In the genomic region with DNA sequence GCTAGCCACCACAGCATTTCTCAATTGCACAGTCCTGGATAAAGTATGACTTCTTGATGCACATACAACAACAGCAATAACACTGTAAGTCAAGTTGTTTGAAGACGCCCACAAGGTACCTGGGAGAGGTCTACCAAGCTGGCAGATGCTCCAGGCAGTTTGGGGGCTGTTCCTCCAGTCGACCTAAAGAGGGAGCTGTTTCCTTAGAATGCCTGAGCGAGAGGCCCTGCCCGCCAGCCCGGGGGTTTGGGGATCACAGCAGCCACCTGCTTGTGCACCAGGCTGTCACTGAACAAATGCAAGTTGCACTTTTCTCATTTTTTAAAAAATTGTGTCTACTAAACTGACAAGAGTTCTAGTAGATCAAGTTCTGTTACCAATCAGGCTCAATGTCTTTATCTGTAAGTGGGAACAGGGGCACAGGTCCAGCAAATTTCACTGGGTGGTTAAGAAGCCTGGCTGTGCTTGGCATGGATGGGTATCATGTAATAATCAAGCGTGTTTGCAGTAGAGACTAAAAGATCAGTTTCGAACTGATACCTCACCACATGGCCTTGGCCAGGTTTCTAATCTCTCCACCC, we compare ENCODE assay signal across 9 cellular contexts.
DNase-seq lines count a peak whose midpoint lies in the region; ATAC-seq and TF ChIP-seq lines count a peak whose summit lies in the region.
"Had no signal": no experiment of that assay in that cellular context is flagged by ENCODE, and none has a peak within 500 bp of the region (broad histone marks: within the 10 kb centered on the region; RNA-seq: fewer than 3 reads in every experiment).

No MANE protein-coding gene starts in this region.

- no peak overlapping the region for H3K4me3 Mint-ChIP-seq in activated T-helper 1 cell treated with anti-CD3 and anti-CD28 coated beads, Interleukin-12 subunit alpha, Interleukin-12 subunit beta, Interleukin-2, Interleukin-4 antibody, amounts not matched to agents 30 ng/mL and 10 ng/mL and 1 ng/mL, durations not matched to agents 14 hours and 24 hours and 36 hours
- H3K4me3 Mint-ChIP-seq: IgD-negative memory B cell had no signal

- peak overlapping the region; percentile 11 for H3K27ac Mint-ChIP-seq in activated T-helper 1 cell treated with anti-CD3 and anti-CD28 coated beads, Interleukin-12 subunit alpha, Interleukin-12 subunit beta, Interleukin-2, Interleukin-4 antibody, amounts not matched to agents 30 ng/mL and 10 ng/mL and 1 ng/mL, durations not matched to agents 14 hours and 24 hours and 36 hours

- H3K27ac ChIP-seq in OCI-LY7 (ENCODE audit: low read depth, low read length, poor library complexity, severe bottlenecking), result no peak overlapping the region

- ATAC-seq in GM19035 (IDR thresholded peaks at IDR 0.05; ENCODE audit: unreplicated experiment), result peak; percentile 72
- ATAC-seq in HG03175 (IDR thresholded peaks at IDR 0.05; ENCODE audit: unreplicated experiment), result peak; percentile 69
- ATAC-seq in GM18870 (IDR thresholded peaks at IDR 0.05; ENCODE audit: unreplicated experiment), result no peak

- H3K4me3 ChIP-seq in BE2C (ENCODE audit: low read depth, low read length) (no peak overlapping the region), OCI-LY7 (ENCODE audit: low read depth, low read length, poor library complexity, severe bottlenecking) (no peak overlapping the region)

- H2AFZ ChIP-seq in OCI-LY7 (ENCODE audit: low read length), result peak overlapping the region; percentile 42; the same call in 1 of the 2 replicates

- no peaks in the 10 kb centered on the region for H3K27me3 ChIP-seq in BE2C

- H3K36me3 ChIP-seq in BE2C (no peaks in the 10 kb centered on the region), OCI-LY7 (ENCODE audit: insufficient read depth, low read length) (no peaks in the 10 kb centered on the region)

- peaks cover 9% of the 10 kb centered on the region for H3K27me3 Mint-ChIP-seq in activated T-helper 1 cell treated with anti-CD3 and anti-CD28 coated beads, Interleukin-12 subunit alpha, Interleukin-12 subunit beta, Interleukin-2, Interleukin-4 antibody, amounts not matched to agents 30 ng/mL and 10 ng/mL and 1 ng/mL, durations not matched to agents 14 hours and 24 hours and 36 hours (ENCODE audit: insufficient read depth)
- H3K27me3 Mint-ChIP-seq: IgD-negative memory B cell had no signal

- H3K4me1 ChIP-seq in BE2C, result no peaks in the 10 kb centered on the region
- H3K4me1 ChIP-seq in OCI-LY7 (ENCODE audit: insufficient read depth, low read length, poor library complexity, severe bottlenecking), result peaks cover 19% of the 10 kb centered on the region

- peaks cover 59% of the 10 kb centered on the region for H3K4me1 Mint-ChIP-seq in activated T-helper 1 cell treated with anti-CD3 and anti-CD28 coated beads, Interleukin-12 subunit alpha, Interleukin-12 subunit beta, Interleukin-2, Interleukin-4 antibody, amounts not matched to agents 30 ng/mL and 10 ng/mL and 1 ng/mL, durations not matched to agents 14 hours and 24 hours and 36 hours (ENCODE audit: low read depth)

- POLR2A ChIA-PET in OCI-LY7 (lab: Charles Lee), result interaction anchor here (0.6 to 1.3 kb wide), 4 partner anchors 12 to 548 kb away, joined by 3 to 4 read pairs (median 3); no protein-coding TSS in a partner anchor

- TF ChIP-seq CTCF in BE2C (IDR thresholded peaks at IDR 0.05; ENCODE audit: low read depth, low read length) (peak; percentile 85), OCI-LY7 (conservative IDR thresholded peaks at IDR 0.05; ENCODE audit: low read length) (peak; percentile 99)

- H3K9me3 Mint-ChIP-seq in activated T-helper 1 cell treated with anti-CD3 and anti-CD28 coated beads, Interleukin-12 subunit alpha, Interleukin-12 subunit beta, Interleukin-2, Interleukin-4 antibody, amounts not matched to agents 30 ng/mL and 10 ng/mL and 1 ng/mL, durations not matched to agents 14 hours and 24 hours and 36 hours, result peaks cover 18% of the 10 kb centered on the region

- peak overlapping the region; percentile 19 for H3K4me2 ChIP-seq in OCI-LY7 (ENCODE audit: low read length)

- peak; percentile 67 for DNase-seq in BE2C
- DNase-seq in OCI-LY7 (ENCODE audit: low spot score), result peak; percentile 91
- peak; percentile 65 for DNase-seq in activated T-helper 1 cell treated with anti-CD3 and anti-CD28 coated beads, Interleukin-12 subunit alpha, Interleukin-12 subunit beta, Interleukin-2, Interleukin-4 antibody, amounts not matched to agents 30 ng/mL and 10 ng/mL and 1 ng/mL, durations not matched to agents 14 hours and 24 hours and 36 hours (ENCODE audit: low spot score)
- peak; percentile 87 for DNase-seq in germinal center (ENCODE audit: low spot score)
- DNase-seq in posterior vena cava (ENCODE audit: low spot score), result peak; percentile 85

- CTCF ChIA-PET in OCI-LY7 (lab: Charles Lee; ENCODE audit: unreplicated experiment), result interaction anchor here (1.0 to 2.3 kb wide), 3 partner anchors 196 to 207 kb away, joined by 4 to 9 read pairs (median 7); a partner anchor contains a TSS

- BruUV-seq in OCI-LY7 (replicated peaks; lab: Mats Ljungman, UMichigan), result no TSS peak

- H4K20me1 ChIP-seq in OCI-LY7 (ENCODE audit: insufficient read depth, low read length), result no peaks in the 10 kb centered on the region

- H3K79me2 ChIP-seq in OCI-LY7 (ENCODE audit: insufficient read depth, low read depth, low read length), result no peaks in the 10 kb centered on the region

- intact Hi-C loops in OCI-LY7 (cut with micrococcal nuclease; ENCODE audit: unreplicated experiment), result loop anchor here (1.0 to 5.0 kb wide), 8 partner anchors 42 to 547 kb away; no protein-coding TSS in a partner anchor
- intact Hi-C loops in activated T-helper 1 cell treated with anti-CD3 and anti-CD28 coated beads, Interleukin-12 subunit alpha, Interleukin-12 subunit beta, Interleukin-2, Interleukin-4 antibody, amounts not matched to agents 30 ng/mL and 10 ng/mL and 1 ng/mL, durations not matched to agents 14 hours and 24 hours and 36 hours (cut with micrococcal nuclease), result loop anchor here (1.0 to 2.0 kb wide), 10 partner anchors 27 to 548 kb away; no protein-coding TSS in a partner anchor
- intact Hi-C loops in posterior vena cava (cut with DNase I), result no loop called here

- no peaks in the 10 kb centered on the region for H3K9me3 ChIP-seq in BE2C
- no peaks in the 10 kb centered on the region for H3K9me3 ChIP-seq in OCI-LY7 (ENCODE audit: low read length)

- H3K9me2 ChIP-seq in OCI-LY7 (ENCODE audit: insufficient read depth, low read length), result no peaks in the 10 kb centered on the region

- H3K36me3 Mint-ChIP-seq in activated T-helper 1 cell treated with anti-CD3 and anti-CD28 coated beads, Interleukin-12 subunit alpha, Interleukin-12 subunit beta, Interleukin-2, Interleukin-4 antibody, amounts not matched to agents 30 ng/mL and 10 ng/mL and 1 ng/mL, durations not matched to agents 14 hours and 24 hours and 36 hours (ENCODE audit: low read depth), result peaks cover 13% of the 10 kb centered on the region

Comparison
In these comparisons a context has a peak if more than half of its experiments do, and no peak if none do; other contexts are left out.
1. intact Hi-C loops: an anchor here in OCI-LY7 (1.0 to 5.0 kb wide) and activated T-helper 1 cell treated with anti-CD3 and anti-CD28 coated beads, Interleukin-12 subunit alpha, Interleukin-12 subunit beta, Interleukin-2, Interleukin-4 antibody, amounts not matched to agents 30 ng/mL and 10 ng/mL and 1 ng/mL, durations not matched to agents 14 hours and 24 hours and 36 hours (1.0 to 2.0 kb wide); none called in posterior vena cava.